ENCODE assay signal across 23 cellular contexts in genomic region chr18:36406805-36407204, GRCh38.
DNase-seq lines count a peak whose midpoint lies in the region; ATAC-seq, FAIRE-seq and TF ChIP-seq lines count a peak whose summit lies in the region.
"Had no signal": no experiment of that assay in that cellular context is flagged by ENCODE, and none has a peak within 500 bp of the region (broad histone marks: within the 10 kb centered on the region; RNA-seq: fewer than 3 reads in every experiment).

No MANE protein-coding gene starts in this region.

- no peak overlapping the region for H3K9ac ChIP-seq in GM12878 (ENCODE audit: control insufficient read depth, insufficient read depth, low read length)

- H3K27ac Mint-ChIP-seq in effector memory CD8-positive, alpha-beta T cell: no peak overlapping the region
- H3K27ac Mint-ChIP-seq: activated T-helper 1 cell treated with anti-CD3 and anti-CD28 coated beads, Interleukin-12 subunit alpha, Interleukin-12 subunit beta, Interleukin-2, Interleukin-4 antibody, amounts not matched to agents 30 ng/mL and 10 ng/mL and 1 ng/mL, durations not matched to agents 14 hours and 24 hours and 36 hours; IgD-negative memory B cell; T-helper 2 cell treated with Interferon-gamma antibody and Interleukin-4, amounts not matched to agents 5 μg/mL and 100 μg/mL, for 36 hours had no signal

- H3K79me2 ChIP-seq in GM12878 (ENCODE audit: control insufficient read depth, insufficient read depth, low read length): no peaks in the 10 kb centered on the region

- no peaks in the 10 kb centered on the region; a peak in 1 of 4 replicates for H3K36me3 ChIP-seq in GM12878 (ENCODE audit: control insufficient read depth in 2 of 2, insufficient read depth in 2 of 2, low read length in 1 of 2)
- H3K36me3 ChIP-seq: Peyer's patch, prostate gland, stomach, tibial artery had no signal

- H2AFZ ChIP-seq in GM12878 (ENCODE audit: control insufficient read depth, low read depth, low read length): no peak overlapping the region

- no peaks in the 10 kb centered on the region for H4K20me1 ChIP-seq in GM12878 (ENCODE audit: control insufficient read depth, insufficient read depth)

- TF ChIP-seq CTCF in GM12878 (IDR thresholded peaks at IDR 0.05 in 2 of 3, conservative IDR thresholded peaks at IDR 0.05 in 1 of 3; ENCODE audit: control insufficient read depth in 2 of 3, extremely low read depth in 1 of 3, insufficient read depth in 1 of 3, low read depth in 3 of 3, low read length in 3 of 3): no peak

- no peaks in the 10 kb centered on the region for H3K4me1 Mint-ChIP-seq in effector memory CD8-positive, alpha-beta T cell (ENCODE audit: low read depth in 2 of 2)
- H3K4me1 Mint-ChIP-seq: IgD-negative memory B cell had no signal

- WGBS in right cardiac atrium: 79% methylated on average over 5 of the region's 5 CpGs
- 34% methylated on average over 5 of the region's 5 CpGs for WGBS in GM12878 (ENCODE audit: insufficient coverage, insufficient replicate concordance, low lambda C conversion rate, missing lambda C conversion rate)

- H3K4me3 Mint-ChIP-seq in effector memory CD8-positive, alpha-beta T cell: no peak overlapping the region
- H3K4me3 Mint-ChIP-seq: activated T-helper 1 cell treated with anti-CD3 and anti-CD28 coated beads, Interleukin-12 subunit alpha, Interleukin-12 subunit beta, Interleukin-2, Interleukin-4 antibody, amounts not matched to agents 30 ng/mL and 10 ng/mL and 1 ng/mL, durations not matched to agents 14 hours and 24 hours and 36 hours; IgD-negative memory B cell; T-helper 2 cell treated with Interferon-gamma antibody and Interleukin-4, amounts not matched to agents 5 μg/mL and 100 μg/mL, for 36 hours had no signal

- no TSS peak for BruUV-seq in GM12878 (replicated peaks; lab: Mats Ljungman, UMichigan)

- RAD21 ChIA-PET in GM12878 (lab: Charles Lee; ENCODE audit: unreplicated experiment): interaction anchor here (0.7 to 8.5 kb wide), 9 partner anchors 14 to 154 kb away, joined by 3 to 51 read pairs (median 6); no protein-coding TSS in a partner anchor

- H3K27me3 ChIP-seq in right cardiac atrium (ENCODE audit: control insufficient read depth, insufficient read depth): no peaks in the 10 kb centered on the region
- no peaks in the 10 kb centered on the region for H3K27me3 ChIP-seq in GM12878 (replicated peaks in 1 of 2; ENCODE audit: control insufficient read depth in 2 of 2, insufficient read depth in 2 of 2, low read length in 1 of 2)
- H3K27me3 ChIP-seq: Peyer's patch, stomach, tibial artery had no signal

- no peak for DNase-seq in right cardiac atrium
- DNase-seq in Right ventricle myocardium inferior (ENCODE audit: missing footprints): no peak
- peak; percentile 96 for DNase-seq in NCI-H510A treated with DMSO at 0.1 percent for 48 hours (lab: John Stamatoyannopoulos, UW)
- DNase-seq in GM12878 (ENCODE audit: low read depth, low spot score): no peak
- no peak for DNase-seq in effector memory CD8-positive, alpha-beta T cell
- no peak for DNase-seq in HuH-7.5 (ENCODE audit: low spot score)
- no peak for DNase-seq in posterior cingulate gyrus
- DNase-seq: activated naive CD4-positive, alpha-beta T cell treated with anti-CD3 and anti-CD28 coated beads, Interleukin-2, amount 50 U/mL, for 16 hours; cortex of kidney; kidney; NCI-H1105 treated with DMSO at 0.1 percent for 48 hours; NCI-H446; Peyer's patch; stomach; tibial artery had no signal

- TF ChIP-seq RAD21 in GM12878 (IDR thresholded peaks at IDR 0.05; ENCODE audit: insufficient read depth, low read depth, low read length): no peak

- peak overlapping the region; percentile 43 for H3K27ac ChIP-seq in right cardiac atrium (ENCODE audit: low read length)
- H3K27ac ChIP-seq in GM12878 (ENCODE audit: control insufficient read depth, insufficient read depth): no peak overlapping the region
- H3K27ac ChIP-seq: C4-2B, Peyer's patch, prostate gland, SK-N-MC, stomach, tibial artery had no signal

- H3K4me3 ChIP-seq in right cardiac atrium (ENCODE audit: low read length) (no peak overlapping the region), GM12878 (no peak overlapping the region)
- H3K4me3 ChIP-seq: Peyer's patch, prostate gland, SK-N-MC, stomach, tibial artery had no signal

- SMC1A ChIA-PET in GM12878 (lab: Charles Lee; ENCODE audit: uncharacterized antibody, unreplicated experiment): interaction anchor here (0.6 to 50.9 kb wide), 10 partner anchors 9 to 361 kb away, joined by 3 to 1180 read pairs (median 4); no protein-coding TSS in a partner anchor

- H3K4me2 ChIP-seq in GM12878 (ENCODE audit: control insufficient read depth, insufficient read depth): no peak overlapping the region

- in situ Hi-C loops in GM12878 (cut with MboI): no loop called here

- ATAC-seq in right cardiac atrium (no peak), Right ventricle myocardium inferior (no peak), GM12878 (peak; percentile 20; the same call in 2 of the 3 replicates), HG02938 (IDR thresholded peaks at IDR 0.05; ENCODE audit: unreplicated experiment) (no peak)
- no peak for ATAC-seq in effector memory CD8-positive, alpha-beta T cell (replicated peaks)

- peaks cover 0 to 37% of the 10 kb centered on the region in 2 donors for H3K27me3 Mint-ChIP-seq in effector memory CD8-positive, alpha-beta T cell

- CTCF ChIA-PET in GM12878 (lab: Yijun Ruan, JAX): interaction anchor here (1.7 to 9.5 kb wide), 3 partner anchors 13 to 40 kb away, joined by 6 to 107 read pairs (median 15); no protein-coding TSS in a partner anchor

- TF ChIP-seq POLR2A in GM12878 (IDR thresholded peaks at IDR 0.05; ENCODE audit: low read depth, low read length): no peak

- FAIRE-seq in GM12878 (lab: Jason Lieb, UNC): no peak
- FAIRE-seq: endometrium, kidney had no signal

- TF ChIP-seq EP300 in GM12878 (IDR thresholded peaks at IDR 0.05; ENCODE audit: borderline replicate concordance in 1 of 2, control insufficient read depth in 1 of 2, low read depth in 2 of 2, low read length in 2 of 2): no peak

- no peaks in the 10 kb centered on the region for H3K9me3 Mint-ChIP-seq in effector memory CD8-positive, alpha-beta T cell
- H3K9me3 Mint-ChIP-seq: activated T-helper 1 cell treated with anti-CD3 and anti-CD28 coated beads, Interleukin-12 subunit alpha, Interleukin-12 subunit beta, Interleukin-2, Interleukin-4 antibody, amounts not matched to agents 30 ng/mL and 10 ng/mL and 1 ng/mL, durations not matched to agents 14 hours and 24 hours and 36 hours; T-helper 2 cell treated with Interferon-gamma antibody and Interleukin-4, amounts not matched to agents 5 μg/mL and 100 μg/mL, for 36 hours had no signal

- H3K9me3 ChIP-seq in right cardiac atrium (ENCODE audit: control insufficient read depth, low read length) (no peaks in the 10 kb centered on the region), GM12878 (replicated peaks; ENCODE audit: control insufficient read depth, insufficient read depth, low read length) (no peaks in the 10 kb centered on the region)
- H3K9me3 ChIP-seq: Peyer's patch, prostate gland, stomach, tibial artery had no signal

- no peaks in the 10 kb centered on the region for H3K4me1 ChIP-seq in right cardiac atrium (ENCODE audit: control insufficient read depth, insufficient read depth, low read length)
- H3K4me1 ChIP-seq in GM12878 (ENCODE audit: control insufficient read depth, insufficient read depth, low read length): no peaks in the 10 kb centered on the region
- H3K4me1 ChIP-seq: Peyer's patch, prostate gland, stomach had no signal

- POLR2A ChIA-PET in GM12878 (lab: Charles Lee): interaction anchor here (1.0 to 4.0 kb wide), 4 partner anchors 12 to 102 kb away, joined by 3 to 23 read pairs (median 4); no protein-coding TSS in a partner anchor

- no peaks in the 10 kb centered on the region for H3K36me3 Mint-ChIP-seq in effector memory CD8-positive, alpha-beta T cell (ENCODE audit: insufficient read depth)
- H3K36me3 Mint-ChIP-seq: IgD-negative memory B cell had no signal

- intact Hi-C loops in right cardiac atrium (cut with DNase I): no loop called here
- intact Hi-C loops in Right ventricle myocardium inferior (cut with DNase I): loop anchor here (10.0 kb wide), 1 partner anchor 168 kb away; no protein-coding TSS in a partner anchor
- intact Hi-C loops in GM12878 (cut with micrococcal nuclease; ENCODE audit: unreplicated experiment): no loop called here
- intact Hi-C loops in posterior cingulate gyrus (cut with DNase I): no loop called here

TF ChIP-seq in GM12878, 131 proteins besides CTCF, POLR2A, EP300 and RAD21:
- TF ChIP-seq NR2F1 (conservative IDR thresholded peaks at IDR 0.05): no peak
- no peak for TF ChIP-seq SMARCA5 (IDR thresholded peaks at IDR 0.05)
- no peak for TF ChIP-seq YY1 (IDR thresholded peaks at IDR 0.05; ENCODE audit: low read depth, low read length)
- no peak for TF ChIP-seq POU2F2 (IDR thresholded peaks at IDR 0.05; ENCODE audit: borderline replicate concordance, low read depth, low read length)
- peak in 1 of 2 experiments; percentile 22; a peak in 1 of 4 replicates for TF ChIP-seq IKZF2 (IDR thresholded peaks at IDR 0.05)
- no peak for TF ChIP-seq SPI1 (IDR thresholded peaks at IDR 0.05; ENCODE audit: borderline replicate concordance, insufficient read depth, low read depth, low read length)
